ENCODE assay signal across 8 cellular contexts in genomic region chr12:11719678-11720099, GRCh38.
A peak's percentile ranks its signal among the peaks of the same experiment; 100 is the strongest.
DNase-seq lines count a peak whose midpoint lies in the region; ATAC-seq, FAIRE-seq and TF ChIP-seq lines count a peak whose summit lies in the region.

No MANE protein-coding gene starts in this region.

- H3K4me1 ChIP-seq in kidney (ENCODE audit: control insufficient read depth in 1 of 2, insufficient read depth in 1 of 2, low read depth in 1 of 2, low read length in 2 of 2), result peaks cover 11 to 12% of the 10 kb centered on the region in 2 donors

- intact Hi-C loops in kidney (cut with DNase I), result no loop called here

- no peak for TF ChIP-seq CTCF in kidney (IDR thresholded peaks at IDR 0.05; ENCODE audit: borderline replicate concordance, extremely low read depth, insufficient read depth)

- no peaks in the 10 kb centered on the region for H3K36me3 ChIP-seq in kidney (ENCODE audit: control insufficient read depth in 1 of 2, insufficient read depth in 2 of 2, low read length in 2 of 2)

- peak; percentile 88 for DNase-seq in COLO829 (ENCODE audit: low spot score)
- DNase-seq in RPMI7951 (ENCODE audit: low read depth), result peak; percentile 96
- DNase-seq in astrocyte of the hippocampus (ENCODE audit: low read depth, low spot score), result peak; percentile 94
- peak; percentile 83 for DNase-seq in kidney
- DNase-seq in stimulated activated CD8-positive, alpha-beta memory T cell treated with anti-CD3 and anti-CD28 coated beads, Interleukin-15, amount 100 ng/mL, for 4 hours (ENCODE audit: low read depth in 2 of 2), result peak; percentile 4 to 30
- DNase-seq in mesenteric fat pad (ENCODE audit: low spot score), result no peak
- DNase-seq in retina, result no peak

- no peaks in the 10 kb centered on the region for H3K9me3 ChIP-seq in kidney (ENCODE audit: control insufficient read depth in 1 of 2, low read length in 2 of 2)

- H3K27ac ChIP-seq in kidney (ENCODE audit: low read depth in 2 of 2, low read length in 2 of 2), result no peak overlapping the region

- no peak overlapping the region for H3K9ac ChIP-seq in kidney (ENCODE audit: low read length in 2 of 2)

- no peak overlapping the region for H3K4me3 ChIP-seq in kidney (ENCODE audit: low read length in 2 of 2)

- no peak for FAIRE-seq in kidney (lab: Jason Lieb, UNC)

- no peak for ATAC-seq in GM21717 (IDR thresholded peaks at IDR 0.05; ENCODE audit: unreplicated experiment)

Comparison
In these comparisons a context has a peak if more than half of its experiments do, and no peak if none do; other contexts are left out.
1. DNase-seq: peak in COLO829 (single experiment), RPMI7951 (single experiment), astrocyte of the hippocampus (single experiment), kidney (single experiment) and stimulated activated CD8-positive, alpha-beta memory T cell treated with anti-CD3 and anti-CD28 coated beads, Interleukin-15, amount 100 ng/mL, for 4 hours (2 of 2); none in mesenteric fat pad (single experiment) and retina (single experiment).